Comparison of ENCODE assay signal across 1 cellular context in the genomic region with DNA sequence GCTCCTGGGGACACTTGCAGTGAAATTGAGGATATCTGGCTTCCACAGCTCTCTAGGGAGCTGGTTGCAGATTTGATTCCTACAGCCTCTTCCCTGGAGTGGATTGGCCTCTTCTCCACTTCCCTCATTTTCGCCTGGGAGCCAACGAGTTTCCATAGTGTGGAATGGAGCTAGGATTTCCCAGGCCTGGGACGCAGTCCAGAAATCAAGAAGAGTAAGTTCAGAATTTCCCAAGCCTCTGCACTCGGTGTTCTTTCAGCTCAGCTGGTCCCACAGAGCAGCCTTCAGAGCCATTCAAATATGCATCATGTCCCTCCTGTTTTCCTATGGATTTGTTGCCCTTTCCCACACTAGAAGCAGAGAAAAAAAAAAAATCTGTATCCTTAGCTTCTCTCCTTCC.
TF ChIP-seq lines count a peak whose summit lies in the region.

No MANE protein-coding gene starts in this region.

TF ChIP-seq in IMR-90, 13 proteins besides CTCF, POLR2A, EP300 and RAD21:
- TF ChIP-seq SMC3 (IDR thresholded peaks at IDR 0.05; ENCODE audit: low read depth, low read length) = no peak
- TF ChIP-seq RFX5 (IDR thresholded peaks at IDR 0.05; ENCODE audit: low read depth, low read length) = no peak
- no peak for TF ChIP-seq CHD1 (IDR thresholded peaks at IDR 0.05; ENCODE audit: low read depth, low read length)
- no peak for TF ChIP-seq FOS (IDR thresholded peaks at IDR 0.05; ENCODE audit: low read depth, low read length)
- TF ChIP-seq MAFK (IDR thresholded peaks at IDR 0.05; ENCODE audit: low read depth, low read length) = no peak
- TF ChIP-seq BHLHE40 (IDR thresholded peaks at IDR 0.05; ENCODE audit: low read depth, low read length) = no peak
- TF ChIP-seq NFE2L2 (IDR thresholded peaks at IDR 0.05; ENCODE audit: low read depth, low read length) = no peak
